22 cellular contexts compared by ENCODE assay signal in the genomic region with DNA sequence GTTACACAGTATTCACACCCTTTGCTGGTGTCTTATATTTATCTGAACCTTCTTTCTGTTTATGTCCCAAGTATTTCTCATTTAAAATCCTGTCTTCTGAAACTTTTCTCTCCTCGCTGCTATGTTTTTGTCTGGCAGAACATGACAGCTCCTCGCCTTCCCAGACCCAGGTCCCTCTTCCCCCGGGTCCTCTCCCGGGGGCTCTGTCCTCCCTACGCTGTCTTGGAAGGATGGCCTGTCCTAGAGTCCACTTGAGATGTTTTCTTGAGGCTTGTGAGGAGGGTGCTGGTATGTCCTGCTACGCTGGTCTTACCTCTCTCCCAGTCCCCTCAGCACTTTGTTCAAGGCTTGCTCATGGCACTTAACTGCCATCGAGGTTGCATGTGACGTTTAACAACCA. TPM values are rescaled to one million over a fixed set of nuclear protein-coding genes. Genes with fewer than 3 reads are reported as not detected.
A peak's percentile ranks its signal among the peaks of the same experiment; 100 is the strongest.
DNase-seq lines count a peak whose midpoint lies in the region; ATAC-seq, FAIRE-seq and TF ChIP-seq lines count a peak whose summit lies in the region.
"Had no signal": no experiment of that assay in that cellular context is flagged by ENCODE, and none has a peak within 500 bp of the region (broad histone marks: within the 10 kb centered on the region; RNA-seq: fewer than 3 reads in every experiment).

No MANE protein-coding gene starts in this region.

- CTCF ChIA-PET in activated naive CD4-positive, alpha-beta T cell treated with anti-CD3 and anti-CD28 coated beads, Interleukin-2, amount 10 ng/mL, durations not matched to agents 7 days and 5 days (lab: Charles Lee): no interaction called here

- peak overlapping the region in 3 of 4 donors; percentile 51 to 63 (median 63) for H3K27ac ChIP-seq in sigmoid colon
- H3K27ac ChIP-seq: C4-2B, GM23248, Peyer's patch had no signal

- H3K36me3 ChIP-seq in sigmoid colon: peaks cover 36 to 78% (median 46%) of the 10 kb centered on the region in 4 donors

- H3K4me1 ChIP-seq in sigmoid colon: peaks cover 0 to 47% (median 29%) of the 10 kb centered on the region in 4 donors

- H3K4me1 Mint-ChIP-seq in activated naive CD4-positive, alpha-beta T cell treated with anti-CD3 and anti-CD28 coated beads, Interleukin-2, amount 10 ng/mL, durations not matched to agents 7 days and 5 days: peaks cover 25% of the 10 kb centered on the region
- H3K4me1 Mint-ChIP-seq in activated T-helper 1 cell treated with anti-CD3 and anti-CD28 coated beads, Interleukin-12 subunit alpha, Interleukin-12 subunit beta, Interleukin-2, Interleukin-4 antibody, amounts not matched to agents 30 ng/mL and 10 ng/mL and 1 ng/mL, durations not matched to agents 14 hours and 24 hours and 36 hours (ENCODE audit: low read depth): peaks cover 20% of the 10 kb centered on the region

- no peak overlapping the region for H3K4me3 ChIP-seq in sigmoid colon
- H3K4me3 ChIP-seq: GM23248, HAP-1, Peyer's patch had no signal

- H3K27me3 Mint-ChIP-seq in activated naive CD4-positive, alpha-beta T cell treated with anti-CD3 and anti-CD28 coated beads, Interleukin-2, amount 10 ng/mL, durations not matched to agents 7 days and 5 days: no peaks in the 10 kb centered on the region
- H3K27me3 Mint-ChIP-seq in activated T-helper 1 cell treated with anti-CD3 and anti-CD28 coated beads, Interleukin-12 subunit alpha, Interleukin-12 subunit beta, Interleukin-2, Interleukin-4 antibody, amounts not matched to agents 30 ng/mL and 10 ng/mL and 1 ng/mL, durations not matched to agents 14 hours and 24 hours and 36 hours (ENCODE audit: insufficient read depth): no peaks in the 10 kb centered on the region

- H3K27ac Mint-ChIP-seq in activated naive CD4-positive, alpha-beta T cell treated with anti-CD3 and anti-CD28 coated beads, Interleukin-2, amount 50 U/mL, for 72 hours: peak overlapping the region; percentile 69 to 81
- no peak overlapping the region for H3K27ac Mint-ChIP-seq in activated naive CD4-positive, alpha-beta T cell treated with anti-CD3 and anti-CD28 coated beads, Interleukin-2, amount 10 ng/mL, durations not matched to agents 7 days and 5 days
- peak overlapping the region; percentile 2 for H3K27ac Mint-ChIP-seq in activated T-helper 1 cell treated with anti-CD3 and anti-CD28 coated beads, Interleukin-12 subunit alpha, Interleukin-12 subunit beta, Interleukin-2, Interleukin-4 antibody, amounts not matched to agents 30 ng/mL and 10 ng/mL and 1 ng/mL, durations not matched to agents 14 hours and 24 hours and 36 hours

- no peak for ATAC-seq in activated naive CD4-positive, alpha-beta T cell treated with anti-CD3 and anti-CD28 coated beads, Interleukin-2, amount 50 U/mL, for 72 hours

- peaks cover 27 to 29% of the 10 kb centered on the region in 2 donors for H3K36me3 Mint-ChIP-seq in activated naive CD4-positive, alpha-beta T cell treated with anti-CD3 and anti-CD28 coated beads, Interleukin-2, amount 50 U/mL, for 72 hours
- H3K36me3 Mint-ChIP-seq in activated naive CD4-positive, alpha-beta T cell treated with anti-CD3 and anti-CD28 coated beads, Interleukin-2, amount 10 ng/mL, durations not matched to agents 7 days and 5 days: peaks cover 69% of the 10 kb centered on the region
- H3K36me3 Mint-ChIP-seq in activated T-helper 1 cell treated with anti-CD3 and anti-CD28 coated beads, Interleukin-12 subunit alpha, Interleukin-12 subunit beta, Interleukin-2, Interleukin-4 antibody, amounts not matched to agents 30 ng/mL and 10 ng/mL and 1 ng/mL, durations not matched to agents 14 hours and 24 hours and 36 hours (ENCODE audit: low read depth): peaks cover 54% of the 10 kb centered on the region

- FAIRE-seq in HTR-8/SVneo (lab: Jason Lieb, UNC): peak; percentile 38
- FAIRE-seq: A204.1, G401.6, GM12892 had no signal

- no peak for TF ChIP-seq POLR2A in sigmoid colon (IDR thresholded peaks at IDR 0.05)

- WGBS in sigmoid colon, 2 donors: 91 to 92% methylated on average over 8 of the region's 8 CpGs

- TF ChIP-seq EP300 in sigmoid colon (IDR thresholded peaks at IDR 0.05): no peak

- H3K9me3 Mint-ChIP-seq in activated naive CD4-positive, alpha-beta T cell treated with anti-CD3 and anti-CD28 coated beads, Interleukin-2, amount 50 U/mL, for 72 hours: peaks cover 0 to 5% of the 10 kb centered on the region in 2 donors
- H3K9me3 Mint-ChIP-seq in activated naive CD4-positive, alpha-beta T cell treated with anti-CD3 and anti-CD28 coated beads, Interleukin-2, amount 10 ng/mL, durations not matched to agents 7 days and 5 days: peaks cover 4% of the 10 kb centered on the region
- H3K9me3 Mint-ChIP-seq in activated T-helper 1 cell treated with anti-CD3 and anti-CD28 coated beads, Interleukin-12 subunit alpha, Interleukin-12 subunit beta, Interleukin-2, Interleukin-4 antibody, amounts not matched to agents 30 ng/mL and 10 ng/mL and 1 ng/mL, durations not matched to agents 14 hours and 24 hours and 36 hours: no peaks in the 10 kb centered on the region

- intact Hi-C loops in activated T-helper 1 cell treated with anti-CD3 and anti-CD28 coated beads, Interleukin-12 subunit alpha, Interleukin-12 subunit beta, Interleukin-2, Interleukin-4 antibody, amounts not matched to agents 30 ng/mL and 10 ng/mL and 1 ng/mL, durations not matched to agents 14 hours and 24 hours and 36 hours (cut with micrococcal nuclease): no loop called here
- intact Hi-C loops in sigmoid colon (cut with DNase I): no loop called here

- no peak overlapping the region for H3K4me3 Mint-ChIP-seq in activated naive CD4-positive, alpha-beta T cell treated with anti-CD3 and anti-CD28 coated beads, Interleukin-2, amount 10 ng/mL, durations not matched to agents 7 days and 5 days
- H3K4me3 Mint-ChIP-seq in activated T-helper 1 cell treated with anti-CD3 and anti-CD28 coated beads, Interleukin-12 subunit alpha, Interleukin-12 subunit beta, Interleukin-2, Interleukin-4 antibody, amounts not matched to agents 30 ng/mL and 10 ng/mL and 1 ng/mL, durations not matched to agents 14 hours and 24 hours and 36 hours: no peak overlapping the region

- no peak for TF ChIP-seq CTCF in sigmoid colon (IDR thresholded peaks at IDR 0.05)

- H3K9me3 ChIP-seq in sigmoid colon: no peaks in the 10 kb centered on the region
- H3K9me3 ChIP-seq: HAP-1, Peyer's patch had no signal

- no peaks in the 10 kb centered on the region for H3K27me3 ChIP-seq in sigmoid colon
- H3K27me3 ChIP-seq: Peyer's patch had no signal

- DNase-seq in activated naive CD4-positive, alpha-beta T cell treated with anti-CD3 and anti-CD28 coated beads, Interleukin-2, amount 50 U/mL, for 72 hours (ENCODE audit: low spot score in 2 of 2): no peak
- no peak for DNase-seq in activated naive CD4-positive, alpha-beta T cell treated with anti-CD3 and anti-CD28 coated beads, Interleukin-2, amount 10 ng/mL, durations not matched to agents 7 days and 5 days
- no peak for DNase-seq in HTR-8/SVneo (ENCODE audit: insufficient read length, low spot score)
- DNase-seq in activated T-helper 1 cell treated with anti-CD3 and anti-CD28 coated beads, Interleukin-12 subunit alpha, Interleukin-12 subunit beta, Interleukin-2, Interleukin-4 antibody, amounts not matched to agents 30 ng/mL and 10 ng/mL and 1 ng/mL, durations not matched to agents 14 hours and 24 hours and 36 hours (ENCODE audit: low spot score): no peak
- DNase-seq in sigmoid colon: no peak
- DNase-seq in HUDEP-2 (lab: John Stamatoyannopoulos, UW; ENCODE audit: unreplicated experiment in 76 of 76): no peak
- DNase-seq in RKO (ENCODE audit: low spot score): no peak
- DNase-seq: GM23248, IMR-90, NCI-H1105 treated with DMSO at 0.1 percent for 48 hours, NCI-H1694 treated with DMSO at 0.1 percent for 48 hours, NCI-H2081 treated with DMSO at 0.1 percent for 48 hours, NCI-H2171 treated with DMSO at 0.1 percent for 48 hours, NCI-H446, NCI-H526, Peyer's patch had no signal

RNA-seq across cellular contexts. Expression of a gene that starts 6.2 kb away (rescaled TPM):
- 10 to 100 TPM; 39.7 to 47.3 TPM for total RNA-seq in activated naive CD4-positive, alpha-beta T cell treated with anti-CD3 and anti-CD28 coated beads, Interleukin-2, amount 50 U/mL, for 72 hours
- total RNA-seq in activated T-helper 1 cell treated with anti-CD3 and anti-CD28 coated beads, Interleukin-12 subunit alpha, Interleukin-12 subunit beta, Interleukin-2, Interleukin-4 antibody, amounts not matched to agents 30 ng/mL and 10 ng/mL and 1 ng/mL, durations not matched to agents 14 hours and 24 hours and 36 hours: 52.5 and 55.3 TPM in 2 replicates
- 10 to 100 TPM; 25.9 to 36.5 (median 34.5) TPM for total RNA-seq in sigmoid colon
- polyA plus RNA-seq in sigmoid colon: 10 to 100 TPM; 17.4 to 20.6 (median 18.3) TPM

RNA-seq across cellular contexts. Expression of a gene that starts 8.3 kb away (rescaled TPM):
- 10 to 100 TPM; 17.5 to 22.0 TPM for total RNA-seq in activated naive CD4-positive, alpha-beta T cell treated with anti-CD3 and anti-CD28 coated beads, Interleukin-2, amount 50 U/mL, for 72 hours
- total RNA-seq in activated T-helper 1 cell treated with anti-CD3 and anti-CD28 coated beads, Interleukin-12 subunit alpha, Interleukin-12 subunit beta, Interleukin-2, Interleukin-4 antibody, amounts not matched to agents 30 ng/mL and 10 ng/mL and 1 ng/mL, durations not matched to agents 14 hours and 24 hours and 36 hours: 7.6 and 8.6 TPM in 2 replicates
- total RNA-seq in sigmoid colon: 1 to 10 TPM; 2.5 to 7.2 (median 3.3) TPM
- 10 to 100 TPM in 1 of 3 donors, 1 to 10 TPM in 1, under 1 TPM in 1; 0.60 to 15.4 (median 2.3) TPM for polyA plus RNA-seq in sigmoid colon
- total RNA-seq: HT1080 had no signal

RNA-seq across cellular contexts. Expression of a gene that starts 17.9 kb away (rescaled TPM):
- total RNA-seq in activated naive CD4-positive, alpha-beta T cell treated with anti-CD3 and anti-CD28 coated beads, Interleukin-2, amount 50 U/mL, for 72 hours: 10 to 100 TPM; 40.1 to 52.7 TPM
- total RNA-seq in activated T-helper 1 cell treated with anti-CD3 and anti-CD28 coated beads, Interleukin-12 subunit alpha, Interleukin-12 subunit beta, Interleukin-2, Interleukin-4 antibody, amounts not matched to agents 30 ng/mL and 10 ng/mL and 1 ng/mL, durations not matched to agents 14 hours and 24 hours and 36 hours: 60.5 and 60.8 TPM in 2 replicates
- total RNA-seq in sigmoid colon: 10 to 100 TPM; 48.7 to 70.6 (median 56.5) TPM
- 10 to 100 TPM; 10.4 to 31.1 (median 13.8) TPM for polyA plus RNA-seq in sigmoid colon
